In the genomic region with DNA sequence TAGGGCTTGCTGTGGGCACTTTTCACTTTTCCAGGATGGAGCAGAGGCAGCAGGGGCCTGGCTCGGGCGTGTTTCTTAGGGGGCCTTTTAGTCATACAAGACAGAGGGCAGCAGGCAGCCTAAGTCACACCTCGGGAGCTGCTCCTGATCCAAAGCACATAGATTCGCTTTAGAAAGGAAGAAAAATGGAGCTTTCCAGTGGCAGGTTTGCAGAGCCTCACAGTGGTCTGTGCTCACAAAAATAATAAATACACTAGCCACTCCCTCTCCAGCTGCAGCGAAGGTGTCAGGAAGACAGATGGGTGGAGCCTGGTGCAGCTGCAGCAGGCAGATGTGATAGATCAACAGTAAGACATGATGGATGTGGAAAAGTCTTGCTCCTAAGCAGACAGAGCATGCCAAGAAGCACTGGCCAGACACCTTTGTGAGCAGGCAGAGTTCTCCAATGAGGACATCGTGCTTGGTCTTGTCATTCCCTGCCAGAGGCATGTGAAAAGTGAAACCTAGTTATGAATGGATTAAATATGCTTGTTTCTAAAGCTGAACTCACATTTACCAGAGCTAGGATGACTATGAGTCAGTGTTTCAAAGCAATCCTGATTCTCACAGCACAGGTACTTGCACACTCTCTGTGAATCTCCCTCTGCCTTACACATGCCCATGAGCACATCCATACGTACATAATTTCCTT, we compare ENCODE assay signal across 1 cellular context.
TF ChIP-seq lines count a peak whose summit lies in the region.

No MANE protein-coding gene starts in this region.

TF ChIP-seq in H1, 55 proteins besides CTCF, POLR2A, EP300 and RAD21 (continued from another document):
- TF ChIP-seq EZH2 (IDR thresholded peaks at IDR 0.05; ENCODE audit: low read depth, low read length, severe bottlenecking) (no peak), SP2 (IDR thresholded peaks at IDR 0.05; ENCODE audit: low read length) (no peak), YY1 (IDR thresholded peaks at IDR 0.05; ENCODE audit: low read depth, low read length) (no peak), CHD2 (IDR thresholded peaks at IDR 0.05; ENCODE audit: low read length) (no peak), RNF2 (IDR thresholded peaks at IDR 0.05; ENCODE audit: borderline replicate concordance, low read depth, low read length, missing control alignments, poor library complexity, severe bottlenecking) (no peak), CBX8 (IDR thresholded peaks at IDR 0.05; ENCODE audit: borderline replicate concordance, low read depth, low read length) (no peak)
